ENCODE assay signal across 19 cellular contexts in the genomic region with DNA sequence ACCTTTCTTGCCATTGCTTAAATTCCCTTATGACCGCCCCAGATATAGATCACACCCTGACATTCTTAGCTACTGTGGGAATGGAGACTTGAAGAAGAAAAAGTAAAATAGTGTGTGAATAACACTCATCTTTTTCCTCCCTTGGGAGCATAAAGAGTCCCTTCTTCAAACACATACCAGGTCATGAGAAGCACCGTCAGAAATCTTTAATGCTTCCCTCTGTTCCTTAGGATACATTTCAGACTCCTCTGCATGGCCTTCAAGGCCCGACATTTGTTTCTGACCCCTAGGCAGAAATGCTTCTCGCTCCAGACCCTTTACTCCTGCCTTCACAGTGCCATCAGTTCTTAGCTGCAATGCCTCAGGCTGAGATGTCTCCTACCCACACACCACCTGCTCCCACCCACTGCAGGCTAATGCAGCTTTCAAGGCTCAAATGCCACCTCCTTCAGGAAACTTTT. TPM values are rescaled to one million over a fixed set of nuclear protein-coding genes. Genes with fewer than 3 reads are reported as not detected.
DNase-seq lines count a peak whose midpoint lies in the region; ATAC-seq, FAIRE-seq and TF ChIP-seq lines count a peak whose summit lies in the region.
"Had no signal": no experiment of that assay in that cellular context is flagged by ENCODE, and none has a peak within 500 bp of the region (broad histone marks: within the 10 kb centered on the region; RNA-seq: fewer than 3 reads in every experiment).

No MANE protein-coding gene starts in this region.

- TF ChIP-seq CTCF in MCF 10A (IDR thresholded peaks at IDR 0.05; ENCODE audit: unreplicated experiment) (no peak), mucosa of descending colon (IDR thresholded peaks at IDR 0.05) (no peak)
- TF ChIP-seq CTCF in CD8-positive, alpha-beta T cell (IDR thresholded peaks at IDR 0.05) = no peak

- H3K27me3 ChIP-seq in mesenchymal stem cell (ENCODE audit: control insufficient read depth in 1 of 2, insufficient read depth in 1 of 2, low read length in 2 of 2) = no peaks in the 10 kb centered on the region
- peaks cover 3% of the 10 kb centered on the region for H3K27me3 ChIP-seq in CD8-positive, alpha-beta T cell (ENCODE audit: insufficient read depth, low read length)

- H3K27me3 Mint-ChIP-seq in MCF 10A (ENCODE audit: insufficient read depth, unreplicated experiment) = no peaks in the 10 kb centered on the region
- H3K27me3 Mint-ChIP-seq in CD8-positive, alpha-beta T cell (ENCODE audit: low read depth) = peaks cover 11% of the 10 kb centered on the region

- DNase-seq in GM19239 (ENCODE audit: insufficient read length, low spot score) = no peak
- DNase-seq in MCF 10A (ENCODE audit: unreplicated experiment) = no peak
- peak; percentile 56 for DNase-seq in mesenchymal stem cell
- peak; percentile 75 for DNase-seq in superior temporal gyrus (ENCODE audit: extremely low spot score)
- no peak for DNase-seq in mucosa of descending colon
- DNase-seq in CD8-positive, alpha-beta T cell = no peak
- DNase-seq in NCI-H2227 (lab: John Stamatoyannopoulos, UW; ENCODE audit: unreplicated experiment) = no peak
- DNase-seq in activated naive CD4-positive, alpha-beta T cell treated with Interleukin-2 at 50 U/mL for 16 hours = no peak
- DNase-seq: GM23248; NCI-H1105 treated with DMSO at 0.1 percent for 48 hours; NCI-H2227 treated with DMSO at 0.1 percent for 48 hours; occipital lobe; stimulated activated CD4-positive, alpha-beta T cell treated with anti-CD3 and anti-CD28 coated beads, Interleukin-15, amount 100 ng/mL, for 24 hours had no signal

- POLR2A ChIA-PET in MCF 10A (lab: Yijun Ruan, JAX) = interaction anchor here (0.8 to 13.6 kb wide), 9 partner anchors 7 to 120 kb away, joined by 3 to 181 read pairs (median 3); no protein-coding TSS in a partner anchor
- POLR2A ChIA-PET in CD8-positive, alpha-beta T cell (lab: Charles Lee) = no interaction called here

- H2BK15ac ChIP-seq in mesenchymal stem cell (ENCODE audit: low read depth, poor library complexity, severe bottlenecking) = no peak overlapping the region

- peak overlapping the region in 1 of 2 experiments; percentile 19 for H3K4ac ChIP-seq in mesenchymal stem cell (ENCODE audit: low read depth in 1 of 2, low read length in 2 of 2)

- intact Hi-C loops in MCF 10A (cut with micrococcal nuclease) = no loop called here
- intact Hi-C loops in mucosa of descending colon (cut with DNase I, micrococcal nuclease) = no loop called here
- intact Hi-C loops in CD8-positive, alpha-beta T cell (cut with DNase I, micrococcal nuclease) = no loop called here

- H3K27ac Mint-ChIP-seq in MCF 10A (ENCODE audit: low read depth, unreplicated experiment) = peak overlapping the region; percentile 83
- H3K27ac Mint-ChIP-seq in CD8-positive, alpha-beta T cell = no peak overlapping the region
- H3K27ac Mint-ChIP-seq: activated naive CD4-positive, alpha-beta T cell treated with anti-CD3 and anti-CD28 coated beads, Interleukin-2, amount 50 U/mL, for 72 hours; WTC11 had no signal

- H3K4me1 ChIP-seq in mesenchymal stem cell (ENCODE audit: control insufficient read depth, insufficient read depth, low read depth, low read length) (peaks cover 12% of the 10 kb centered on the region), mucosa of descending colon (ENCODE audit: low read depth) (no peaks in the 10 kb centered on the region)
- no peaks in the 10 kb centered on the region for H3K4me1 ChIP-seq in CD8-positive, alpha-beta T cell (ENCODE audit: insufficient read depth, low read length)

- H3K36me3 Mint-ChIP-seq in MCF 10A (ENCODE audit: insufficient read depth, unreplicated experiment) = no peaks in the 10 kb centered on the region
- H3K36me3 Mint-ChIP-seq in CD8-positive, alpha-beta T cell = no peaks in the 10 kb centered on the region
- H3K36me3 Mint-ChIP-seq: activated naive CD4-positive, alpha-beta T cell treated with anti-CD3 and anti-CD28 coated beads, Interleukin-2, amount 50 U/mL, for 72 hours had no signal

- no peak overlapping the region for H2BK5ac ChIP-seq in mesenchymal stem cell (ENCODE audit: low read depth, low read length, poor library complexity, severe bottlenecking)

- peak overlapping the region; percentile 3 to 58 for H3K18ac ChIP-seq in mesenchymal stem cell (ENCODE audit: low read depth in 1 of 2, low read length in 2 of 2)

- no peak overlapping the region for H4K91ac ChIP-seq in mesenchymal stem cell (ENCODE audit: low read length)

- no peak overlapping the region for H2AFZ ChIP-seq in mesenchymal stem cell (ENCODE audit: low read depth, low read length)
- H2AFZ ChIP-seq: GM23248 had no signal

- FAIRE-seq in GM19239 (lab: Jason Lieb, UNC) = peak; percentile 33
- FAIRE-seq: K562 had no signal

- H4K8ac ChIP-seq in mesenchymal stem cell (ENCODE audit: low read length) = no peak overlapping the region

- H3K23ac ChIP-seq in mesenchymal stem cell (ENCODE audit: low read length in 2 of 2) = peak overlapping the region in 1 of 2 experiments; percentile 2

- H3K4me2 ChIP-seq in mesenchymal stem cell (ENCODE audit: low read length, poor library complexity, severe bottlenecking) = no peak overlapping the region

- whole genome bisulfite sequencing in mesenchymal stem cell = 64% methylated on average over 3 of the region's 4 CpGs

- no TSS peak for BruUV-seq in MCF 10A (replicated peaks; lab: Mats Ljungman, UMichigan)

- H3K9me3 ChIP-seq in mesenchymal stem cell (ENCODE audit: control insufficient read depth, low read length) (no peaks in the 10 kb centered on the region), mucosa of descending colon (no peaks in the 10 kb centered on the region)
- H3K9me3 ChIP-seq in CD8-positive, alpha-beta T cell (ENCODE audit: low read length) = no peaks in the 10 kb centered on the region

- peak overlapping the region in 1 of 2 experiments; percentile 61 for H3K14ac ChIP-seq in mesenchymal stem cell (ENCODE audit: low read length in 2 of 2)

- peaks cover 11% of the 10 kb centered on the region for H3K79me1 ChIP-seq in mesenchymal stem cell (replicated peaks; ENCODE audit: low read length, poor library complexity, severe bottlenecking)

- no peaks in the 10 kb centered on the region for H3K9me3 Mint-ChIP-seq in MCF 10A (ENCODE audit: unreplicated experiment)
- no peaks in the 10 kb centered on the region for H3K9me3 Mint-ChIP-seq in CD8-positive, alpha-beta T cell
- H3K9me3 Mint-ChIP-seq: activated naive CD4-positive, alpha-beta T cell treated with anti-CD3 and anti-CD28 coated beads, Interleukin-2, amount 50 U/mL, for 72 hours had no signal

- peak overlapping the region; percentile 20 for H3K27ac ChIP-seq in mesenchymal stem cell (ENCODE audit: low read length, poor library complexity, severe bottlenecking)
- no peak overlapping the region for H3K27ac ChIP-seq in CD8-positive, alpha-beta T cell (ENCODE audit: low read depth, low read length)
- H3K27ac ChIP-seq: C4-2B, GM23248 had no signal

- no peak overlapping the region for H3K9ac ChIP-seq in mesenchymal stem cell (ENCODE audit: low read length)
- H3K9ac ChIP-seq: GM23248 had no signal

- H3K36me3 ChIP-seq in mesenchymal stem cell (ENCODE audit: control insufficient read depth in 1 of 2, insufficient read depth in 2 of 2, low read depth in 1 of 2, low read length in 2 of 2) (no peaks in the 10 kb centered on the region), mucosa of descending colon (ENCODE audit: low read depth) (no peaks in the 10 kb centered on the region)
- H3K36me3 ChIP-seq in CD8-positive, alpha-beta T cell (ENCODE audit: insufficient read depth, low read length) = no peaks in the 10 kb centered on the region

- no peak for ATAC-seq in mucosa of descending colon
- ATAC-seq in CD8-positive, alpha-beta T cell = no peak
- ATAC-seq: activated naive CD4-positive, alpha-beta T cell treated with anti-CD3 and anti-CD28 coated beads, Interleukin-2, amount 50 U/mL, for 72 hours; esophagus mucosa; K562; WTC11 had no signal

- peak overlapping the region in 1 of 2 experiments; percentile 65 for H2BK12ac ChIP-seq in mesenchymal stem cell (ENCODE audit: low read length in 2 of 2)

- H2BK120ac ChIP-seq in mesenchymal stem cell (ENCODE audit: low read depth, low read length) = no peak overlapping the region

- H3K4me3 ChIP-seq in mesenchymal stem cell (ENCODE audit: insufficient read depth in 1 of 2, low read depth in 1 of 2, low read length in 2 of 2) (no peak overlapping the region), mucosa of descending colon (no peak overlapping the region)
- no peak overlapping the region for H3K4me3 ChIP-seq in CD8-positive, alpha-beta T cell (ENCODE audit: low read depth, low read length)
- H3K4me3 ChIP-seq: GM23248, K562, lung had no signal

- peak overlapping the region; percentile 1 for H2AK5ac ChIP-seq in mesenchymal stem cell (ENCODE audit: low read length, severe bottlenecking)

- CTCF ChIA-PET in MCF 10A (lab: Yijun Ruan, JAX) = interaction anchor here (0.6 to 2.3 kb wide), 9 partner anchors 8 to 224 kb away, joined by 3 to 10 read pairs (median 3); no protein-coding TSS in a partner anchor
- CTCF ChIA-PET in CD8-positive, alpha-beta T cell (lab: Charles Lee) = no interaction called here

- H3K4me3 Mint-ChIP-seq in MCF 10A (ENCODE audit: unreplicated experiment) = no peak overlapping the region
- no peak overlapping the region for H3K4me3 Mint-ChIP-seq in CD8-positive, alpha-beta T cell
- H3K4me3 Mint-ChIP-seq: WTC11 had no signal

- H3K4me1 Mint-ChIP-seq in MCF 10A (ENCODE audit: insufficient read depth, unreplicated experiment) = peaks cover 34% of the 10 kb centered on the region
- peaks cover 3% of the 10 kb centered on the region for H3K4me1 Mint-ChIP-seq in CD8-positive, alpha-beta T cell (ENCODE audit: low read depth)

RNA-seq across cellular contexts. Expression of a gene that starts 5.2 kb away (rescaled TPM):
- total RNA-seq in MCF 10A (2022) = 1.2 and 5.9 TPM in 2 replicates
- polyA plus RNA-seq in mesenchymal stem cell (2013, experiment 1 of 2) = 7.2 TPM
- 7.2 TPM for polyA plus RNA-seq in mesenchymal stem cell (2013, experiment 2 of 2)
- 10 to 100 TPM in 1 of 3 donors, 1 to 10 TPM in 2; 1.1 to 11.6 (median 1.7) TPM for total RNA-seq in mucosa of descending colon
- total RNA-seq in CD8-positive, alpha-beta T cell = not detected
- total RNA-seq: activated naive CD4-positive, alpha-beta T cell treated with anti-CD3 and anti-CD28 coated beads, Interleukin-2, amount 50 U/mL, for 72 hours; K562 had no signal
- polyA plus RNA-seq: K562 had no signal

Comparison
In these comparisons a context has a peak if more than half of its experiments do, and no peak if none do; other contexts are left out.
1. DNase-seq: peak in mesenchymal stem cell (single experiment) and superior temporal gyrus (single experiment); none in GM19239 (single experiment), MCF 10A (single experiment), mucosa of descending colon (0 of 3), CD8-positive, alpha-beta T cell (0 of 7), NCI-H2227 (single experiment) and activated naive CD4-positive, alpha-beta T cell treated with Interleukin-2 at 50 U/mL for 16 hours (single experiment).